In genomic region chr1:116673935-116674630, GRCh38 we compare ENCODE assay signal across 18 cellular contexts. TPM values are rescaled to one million over a fixed set of nuclear protein-coding genes. Genes with fewer than 3 reads are reported as not detected.
"Had no signal": no experiment of that assay in that cellular context is flagged by ENCODE, and none has a peak within 500 bp of the region (broad histone marks: within the 10 kb centered on the region; RNA-seq: fewer than 3 reads in every experiment).

No MANE protein-coding gene starts in this region.

- DNase-seq: activated CD4-positive, alpha-beta T cell treated with anti-CD3 and anti-CD28 coated beads, Interleukin-2, amount 10 ng/mL, durations not matched to agents 24 days and 14 days; activated CD4-positive, CD25-positive, alpha-beta regulatory T cell; activated CD8-positive, alpha-beta memory T cell treated with anti-CD3 and anti-CD28 coated beads, Interleukin-2, amount 50 U/mL, for 48 hours; activated gamma-delta T cell; activated naive CD8-positive, alpha-beta T cell treated with anti-CD3 and anti-CD28 coated beads for 36 hours; activated T-cell treated with anti-CD3 and anti-CD28 coated beads, Interleukin-2, amount 50 U/mL, for 72 hours; dermis blood vessel endothelial cell; effector memory CD8-positive, alpha-beta T cell; gastrocnemius medialis; heart left ventricle; immature natural killer cell; left cardiac atrium; lower lobe of right lung; pancreas; stimulated activated CD4-positive, alpha-beta T cell treated with anti-CD3 and anti-CD28 coated beads, Interleukin-12 subunit alpha, Interleukin-12 subunit beta, amount 100 ng/mL, for 4 hours; stimulated activated CD4-positive, alpha-beta T cell treated with anti-CD3 and anti-CD28 coated beads, Interleukin-2, amount 100 ng/mL, for 24 hours; T-helper 2 cell had no signal

- H3K4me3 ChIP-seq: gastrocnemius medialis, heart left ventricle, lower lobe of right lung, pancreas, thoracic aorta had no signal

- H3K9me3 Mint-ChIP-seq: activated CD4-positive, alpha-beta T cell treated with anti-CD3 and anti-CD28 coated beads, Interleukin-2, amount 10 ng/mL, durations not matched to agents 24 days and 14 days; activated naive CD8-positive, alpha-beta T cell treated with anti-CD3 and anti-CD28 coated beads for 36 hours; activated T-cell treated with anti-CD3 and anti-CD28 coated beads, Interleukin-2, amount 50 U/mL, for 72 hours; effector memory CD8-positive, alpha-beta T cell had no signal

- H3K4me1 Mint-ChIP-seq: activated naive CD8-positive, alpha-beta T cell treated with anti-CD3 and anti-CD28 coated beads for 36 hours; immature natural killer cell had no signal

- H3K4me3 Mint-ChIP-seq: activated CD4-positive, alpha-beta T cell treated with anti-CD3 and anti-CD28 coated beads, Interleukin-2, amount 10 ng/mL, durations not matched to agents 24 days and 14 days; activated naive CD8-positive, alpha-beta T cell treated with anti-CD3 and anti-CD28 coated beads for 36 hours; activated T-cell treated with anti-CD3 and anti-CD28 coated beads, Interleukin-2, amount 50 U/mL, for 72 hours; effector memory CD8-positive, alpha-beta T cell; immature natural killer cell had no signal

- H3K36me3 ChIP-seq: gastrocnemius medialis, heart left ventricle, lower lobe of right lung, pancreas, thoracic aorta had no signal

- H3K27ac ChIP-seq: gastrocnemius medialis, heart left ventricle, lower lobe of right lung, pancreas, thoracic aorta had no signal

- FAIRE-seq: pancreas had no signal

- H3K27me3 ChIP-seq: pancreas had no signal

- H3K9me3 ChIP-seq: gastrocnemius medialis, heart left ventricle, lower lobe of right lung, pancreas, thoracic aorta had no signal

- H3K36me3 Mint-ChIP-seq: activated naive CD8-positive, alpha-beta T cell treated with anti-CD3 and anti-CD28 coated beads for 36 hours; immature natural killer cell had no signal

- H3K27ac Mint-ChIP-seq: activated CD4-positive, alpha-beta T cell treated with anti-CD3 and anti-CD28 coated beads, Interleukin-2, amount 10 ng/mL, durations not matched to agents 24 days and 14 days; activated naive CD8-positive, alpha-beta T cell treated with anti-CD3 and anti-CD28 coated beads for 36 hours; activated T-cell treated with anti-CD3 and anti-CD28 coated beads, Interleukin-2, amount 50 U/mL, for 72 hours; effector memory CD8-positive, alpha-beta T cell; immature natural killer cell had no signal

- H3K4me1 ChIP-seq: gastrocnemius medialis, lower lobe of right lung, pancreas had no signal

RNA-seq across cellular contexts. Expression of gene IGSF3, which starts 6.5 kb away (rescaled TPM):
- polyA plus RNA-seq: immature natural killer cell had no signal
